Comparison of ENCODE assay signal across 16 cellular contexts in genomic region chr7:142629588-142630260, GRCh38.
DNase-seq lines count a peak whose midpoint lies in the region; ATAC-seq and TF ChIP-seq lines count a peak whose summit lies in the region.
"Had no signal": no experiment of that assay in that cellular context is flagged by ENCODE, and none has a peak within 500 bp of the region (broad histone marks: within the 10 kb centered on the region; RNA-seq: fewer than 3 reads in every experiment).

No MANE protein-coding gene starts in this region.

- peak overlapping the region; percentile 93 for H2AK5ac ChIP-seq in IMR-90 (ENCODE audit: low read depth, low read length)
- H2AK5ac ChIP-seq in mesenchymal stem cell (ENCODE audit: low read length, severe bottlenecking): no peak overlapping the region

- H3K18ac ChIP-seq in IMR-90 (ENCODE audit: low read depth, low read length) (no peak overlapping the region), mesenchymal stem cell (ENCODE audit: low read depth in 1 of 2, low read length in 2 of 2) (peak overlapping the region in 1 of 2 experiments; percentile 13)

- no peaks in the 10 kb centered on the region for H3K27me3 ChIP-seq in IMR-90 (ENCODE audit: control insufficient read depth, insufficient read depth, low read length)
- H3K27me3 ChIP-seq in mesenchymal stem cell (ENCODE audit: control insufficient read depth in 1 of 2, insufficient read depth in 1 of 2, low read length in 2 of 2): no peaks in the 10 kb centered on the region
- peaks cover 1% of the 10 kb centered on the region for H3K27me3 ChIP-seq in Caco-2 (replicated peaks; ENCODE audit: control insufficient read depth, insufficient read depth, low read length)
- H3K27me3 ChIP-seq: colonic mucosa had no signal

- H3K4me1 ChIP-seq in IMR-90 (ENCODE audit: control insufficient read depth, insufficient read depth, low read length) (peaks cover 3% of the 10 kb centered on the region), mesenchymal stem cell (ENCODE audit: control insufficient read depth, insufficient read depth, low read depth, low read length) (peaks cover 3% of the 10 kb centered on the region), Caco-2 (no peaks in the 10 kb centered on the region)
- H3K4me1 ChIP-seq: colonic mucosa had no signal

- H3K9me1 ChIP-seq in IMR-90 (ENCODE audit: insufficient read depth, low read length): peaks cover 6% of the 10 kb centered on the region; the same call in 1 of the 2 replicates

- no peak for TF ChIP-seq RAD21 in IMR-90 (IDR thresholded peaks at IDR 0.05; ENCODE audit: low read length)

- POLR2A ChIA-PET in IMR-90 (lab: Charles Lee; ENCODE audit: unreplicated experiment) (no interaction called here), Caco-2 (lab: Charles Lee) (no interaction called here)

- intact Hi-C loops in IMR-90 (cut with micrococcal nuclease) (loop anchor here (10.0 kb wide), 1 partner anchor 375 kb away; no protein-coding TSS in a partner anchor), Caco-2 (cut with micrococcal nuclease; ENCODE audit: unreplicated experiment) (loop anchor here (10.0 kb wide), 1 partner anchor 375 kb away; no protein-coding TSS in a partner anchor)

- peaks cover 5% of the 10 kb centered on the region for H3K36me3 Mint-ChIP-seq in Caco-2 (ENCODE audit: insufficient read depth, unreplicated experiment)
- peaks cover 8% of the 10 kb centered on the region for H3K36me3 Mint-ChIP-seq in activated T-helper 17 cell treated with anti-CD3 and anti-CD28 coated beads, Interleukin-2, amount 50 U/mL, for 72 hours (ENCODE audit: low read depth)
- H3K36me3 Mint-ChIP-seq: activated naive CD8-positive, alpha-beta T cell treated with anti-CD3 and anti-CD28 coated beads for 36 hours had no signal

- peak overlapping the region; percentile 57; the same call in 1 of the 2 replicates for H2BK120ac ChIP-seq in IMR-90 (ENCODE audit: low read depth, low read length)
- H2BK120ac ChIP-seq in mesenchymal stem cell (ENCODE audit: low read depth, low read length): no peak overlapping the region

- CTCF ChIA-PET in IMR-90 (lab: Yijun Ruan, JAX) (interaction anchor here (0.7 to 1.9 kb wide), 3 partner anchors 13 to 154 kb away, joined by 3 to 4 read pairs (median 4); no protein-coding TSS in a partner anchor), Caco-2 (lab: Charles Lee) (interaction anchor here (2.5 kb wide), 1 partner anchor 154 kb away, joined by 17 read pairs; no protein-coding TSS in a partner anchor)

- no peaks in the 10 kb centered on the region for H4K20me1 ChIP-seq in IMR-90 (ENCODE audit: insufficient read depth, low read length)

- no peaks in the 10 kb centered on the region for H3K9me3 Mint-ChIP-seq in Caco-2 (ENCODE audit: unreplicated experiment)
- no peaks in the 10 kb centered on the region for H3K9me3 Mint-ChIP-seq in activated T-helper 17 cell treated with anti-CD3 and anti-CD28 coated beads, Interleukin-2, amount 50 U/mL, for 72 hours
- H3K9me3 Mint-ChIP-seq: activated naive CD8-positive, alpha-beta T cell treated with anti-CD3 and anti-CD28 coated beads for 36 hours had no signal

- H3K27ac ChIP-seq in IMR-90 (ENCODE audit: insufficient read depth, low read length) (no peak overlapping the region), mesenchymal stem cell (ENCODE audit: low read length, poor library complexity, severe bottlenecking) (no peak overlapping the region)
- H3K27ac ChIP-seq: colonic mucosa had no signal

- no peak overlapping the region for H3K23ac ChIP-seq in IMR-90 (ENCODE audit: low read depth, low read length)
- no peak overlapping the region for H3K23ac ChIP-seq in mesenchymal stem cell (ENCODE audit: low read length in 2 of 2)

- H2AFZ ChIP-seq in IMR-90 (replicated peaks; ENCODE audit: low read length, poor library complexity) (peak overlapping the region; percentile 53), mesenchymal stem cell (ENCODE audit: low read depth, low read length) (no peak overlapping the region)

- H4K8ac ChIP-seq in IMR-90 (ENCODE audit: low read depth in 2 of 2, low read length in 2 of 2) (peak overlapping the region in 1 of 2 experiments; percentile 70; a peak in 2 of 4 replicates), mesenchymal stem cell (ENCODE audit: low read length) (no peak overlapping the region)

- H4K91ac ChIP-seq in IMR-90 (ENCODE audit: insufficient read depth, low read depth, low read length): no peak overlapping the region
- H4K91ac ChIP-seq in mesenchymal stem cell (ENCODE audit: low read length): peak overlapping the region; percentile 35

- BruUV-seq in IMR-90 (replicated peaks; lab: Mats Ljungman, UMichigan): no TSS peak
- no TSS peak for BruUV-seq in Caco-2 (replicated peaks; lab: Mats Ljungman, UMichigan)

- H2BK5ac ChIP-seq in IMR-90 (ENCODE audit: low read depth, low read length, poor library complexity, severe bottlenecking): no peak overlapping the region
- no peak overlapping the region for H2BK5ac ChIP-seq in mesenchymal stem cell (ENCODE audit: low read depth, low read length, poor library complexity, severe bottlenecking)

- H3K4me3 Mint-ChIP-seq in Caco-2 (ENCODE audit: unreplicated experiment): no peak overlapping the region
- H3K4me3 Mint-ChIP-seq in activated T-helper 17 cell treated with anti-CD3 and anti-CD28 coated beads, Interleukin-2, amount 50 U/mL, for 72 hours: no peak overlapping the region
- H3K4me3 Mint-ChIP-seq: activated naive CD8-positive, alpha-beta T cell treated with anti-CD3 and anti-CD28 coated beads for 36 hours had no signal

- in situ Hi-C loops in IMR-90 (cut with MboI; ENCODE audit: low sequenced_read_pairs): no loop called here

- peaks cover 26% of the 10 kb centered on the region for H3K27me3 Mint-ChIP-seq in Caco-2 (ENCODE audit: insufficient read depth, unreplicated experiment)
- no peaks in the 10 kb centered on the region for H3K27me3 Mint-ChIP-seq in activated T-helper 17 cell treated with anti-CD3 and anti-CD28 coated beads, Interleukin-2, amount 50 U/mL, for 72 hours

- H3K9me3 ChIP-seq in IMR-90 (ENCODE audit: control insufficient read depth, insufficient read depth, low read length) (no peaks in the 10 kb centered on the region), mesenchymal stem cell (ENCODE audit: control insufficient read depth, low read length) (no peaks in the 10 kb centered on the region), Caco-2 (no peaks in the 10 kb centered on the region)
- H3K9me3 ChIP-seq: colonic mucosa had no signal

- dilution Hi-C loops in IMR-90 (cut with HindIII; ENCODE audit: low sequenced_read_pairs, unreplicated experiment): no loop called here

- no peak overlapping the region for H3K9ac ChIP-seq in IMR-90 (ENCODE audit: low read depth, low read length)
- no peak overlapping the region for H3K9ac ChIP-seq in mesenchymal stem cell (ENCODE audit: low read length)

- H3K36me3 ChIP-seq in IMR-90 (ENCODE audit: control insufficient read depth, insufficient read depth, low read length): no peaks in the 10 kb centered on the region
- no peaks in the 10 kb centered on the region for H3K36me3 ChIP-seq in mesenchymal stem cell (ENCODE audit: control insufficient read depth in 1 of 2, insufficient read depth in 2 of 2, low read depth in 1 of 2, low read length in 2 of 2)
- H3K36me3 ChIP-seq in Caco-2 (ENCODE audit: control insufficient read depth, insufficient read depth, low read length): no peaks in the 10 kb centered on the region
- H3K36me3 ChIP-seq: colonic mucosa had no signal

- 90% methylated on average over 5 of the region's 15 CpGs; no CpG with 5 or more reads in 1 of the 2 experiments for WGBS in IMR-90 (ENCODE audit: extremely low coverage in 2 of 2, insufficient read length in 1 of 2), 2 experiments
- 62% methylated on average over 14 of the region's 15 CpGs for WGBS in mesenchymal stem cell

- H3K79me1 ChIP-seq in IMR-90 (ENCODE audit: low read depth in 1 of 2, low read length in 2 of 2) (no peaks in the 10 kb centered on the region), mesenchymal stem cell (replicated peaks; ENCODE audit: low read length, poor library complexity, severe bottlenecking) (no peaks in the 10 kb centered on the region)

- no peak overlapping the region for H4K5ac ChIP-seq in IMR-90 (ENCODE audit: low read depth, low read length)

- H3K4me2 ChIP-seq in IMR-90 (ENCODE audit: low read depth, low read length) (peak overlapping the region; percentile 59; the same call in 1 of the 2 replicates), mesenchymal stem cell (ENCODE audit: low read length, poor library complexity, severe bottlenecking) (no peak overlapping the region)

- no peak overlapping the region for H3K56ac ChIP-seq in IMR-90 (ENCODE audit: extremely low read depth, insufficient read depth, low read length)

- no peak overlapping the region for H2BK12ac ChIP-seq in mesenchymal stem cell (ENCODE audit: low read length in 2 of 2)

- H3K27ac Mint-ChIP-seq in Caco-2 (ENCODE audit: unreplicated experiment): no peak overlapping the region
- no peak overlapping the region for H3K27ac Mint-ChIP-seq in activated T-helper 17 cell treated with anti-CD3 and anti-CD28 coated beads, Interleukin-2, amount 50 U/mL, for 72 hours
- H3K27ac Mint-ChIP-seq: activated naive CD8-positive, alpha-beta T cell treated with anti-CD3 and anti-CD28 coated beads for 36 hours had no signal

- H2BK20ac ChIP-seq in IMR-90 (ENCODE audit: low read depth, low read length): peak overlapping the region; percentile 68; the same call in 1 of the 2 replicates

- peak overlapping the region; percentile 27; the same call in 1 of the 2 replicates for H3K14ac ChIP-seq in IMR-90 (replicated peaks; ENCODE audit: low read depth, low read length)
- H3K14ac ChIP-seq in mesenchymal stem cell (ENCODE audit: low read length in 2 of 2): no peak overlapping the region

- TF ChIP-seq POLR2A in IMR-90 (IDR thresholded peaks at IDR 0.05; ENCODE audit: low read depth, low read length): no peak

- no peaks in the 10 kb centered on the region for H3K4me1 Mint-ChIP-seq in Caco-2 (ENCODE audit: low read depth, unreplicated experiment)
- H3K4me1 Mint-ChIP-seq in activated T-helper 17 cell treated with anti-CD3 and anti-CD28 coated beads, Interleukin-2, amount 50 U/mL, for 72 hours: peaks cover 4% of the 10 kb centered on the region

- peak overlapping the region; percentile 53; the same call in 1 of the 2 replicates for H3K4ac ChIP-seq in IMR-90 (ENCODE audit: low read depth, low read length)
- no peak overlapping the region for H3K4ac ChIP-seq in mesenchymal stem cell (ENCODE audit: low read depth in 1 of 2, low read length in 2 of 2)

- H3K4me3 ChIP-seq in IMR-90 (ENCODE audit: insufficient read depth, low read depth, low read length) (no peak overlapping the region), choroid plexus epithelial cell (ENCODE audit: low read depth, low read length) (no peak overlapping the region), mesenchymal stem cell (ENCODE audit: insufficient read depth in 1 of 2, low read depth in 1 of 2, low read length in 2 of 2) (no peak overlapping the region), Caco-2 (ENCODE audit: low read depth, low read length) (no peak overlapping the region)
- H3K4me3 ChIP-seq: colonic mucosa had no signal

- ATAC-seq in IMR-90 (ENCODE audit: low read depth): peak; percentile 47
- no peak for ATAC-seq in activated T-helper 17 cell treated with anti-CD3 and anti-CD28 coated beads, Interleukin-2, amount 50 U/mL, for 72 hours (replicated peaks)

- H2AK9ac ChIP-seq in IMR-90 (replicated peaks; ENCODE audit: low read depth, low read length, poor library complexity): no peak overlapping the region

- H2BK15ac ChIP-seq in IMR-90 (ENCODE audit: low read depth, low read length) (0 out of 3 replicates have a peak overlapping the region, but pooled peaks have one; percentile 31), mesenchymal stem cell (ENCODE audit: low read depth, poor library complexity, severe bottlenecking) (no peak overlapping the region)

- no peak for TF ChIP-seq CTCF in IMR-90 (conservative IDR thresholded peaks at IDR 0.05; ENCODE audit: low read depth, low read length)
- no peak for TF ChIP-seq CTCF in choroid plexus epithelial cell (conservative IDR thresholded peaks at IDR 0.05; ENCODE audit: low read depth, low read length)
- TF ChIP-seq CTCF in Caco-2 (IDR thresholded peaks at IDR 0.05; ENCODE audit: insufficient read depth in 1 of 2, low read depth in 1 of 2, low read length in 1 of 2, severe bottlenecking in 1 of 2, unreplicated experiment in 1 of 2): no peak

- DNase-seq in AG08395 (ENCODE audit: low spot score) (peak; percentile 66), IMR-90 (peak; percentile 61), choroid plexus epithelial cell (ENCODE audit: low read depth) (peak; percentile 70), mesenchymal stem cell (peak; percentile 68), Caco-2 (no peak), NCI-H146 (lab: John Stamatoyannopoulos, UW) (no peak), NCI-H187 treated with DMSO at 0.1 percent for 48 hours (lab: John Stamatoyannopoulos, UW) (no peak)
- DNase-seq: ACHN; activated naive CD8-positive, alpha-beta T cell treated with anti-CD3 and anti-CD28 coated beads for 36 hours; colonic mucosa; KG1; NCI-H1694 treated with DMSO at 0.1 percent for 48 hours; NCI-H524 treated with DMSO at 0.1 percent for 48 hours; occipital lobe; stimulated activated CD4-positive, alpha-beta T cell treated with anti-CD3 and anti-CD28 coated beads, Interleukin-12 subunit alpha, Interleukin-12 subunit beta, amount 100 ng/mL, for 4 hours had no signal

Comparison
In these comparisons a context has a peak if more than half of its experiments do, and no peak if none do; other contexts are left out.
1. DNase-seq: peak in AG08395 (single experiment), IMR-90 (single experiment), choroid plexus epithelial cell (single experiment) and mesenchymal stem cell (single experiment); none in Caco-2 (0 of 2), NCI-H146 (single experiment) and NCI-H187 treated with DMSO at 0.1 percent for 48 hours (single experiment).